10 cellular contexts compared by ENCODE assay signal in genomic region chr17:42130310-42130936, GRCh38. TPM values are rescaled to one million over a fixed set of nuclear protein-coding genes. Genes with fewer than 3 reads are reported as not detected.
DNase-seq lines count a peak whose midpoint lies in the region; ATAC-seq and TF ChIP-seq lines count a peak whose summit lies in the region.
"Had no signal": no experiment of that assay in that cellular context is flagged by ENCODE, and none has a peak within 500 bp of the region (broad histone marks: within the 10 kb centered on the region; RNA-seq: fewer than 3 reads in every experiment).

No MANE protein-coding gene starts in this region.

- intact Hi-C loops in esophagus muscularis mucosa (cut with DNase I) = no loop called here

- H3K4me1 ChIP-seq in esophagus muscularis mucosa = peaks cover 63 to 72% (median 71%) of the 10 kb centered on the region in 4 donors

- H3K36me3 ChIP-seq in esophagus muscularis mucosa = peaks cover 47 to 56% (median 54%) of the 10 kb centered on the region in 4 donors

- H3K4me3 Mint-ChIP-seq in HFFc6 = no peak overlapping the region
- H3K4me3 Mint-ChIP-seq in WTC11 = no peak overlapping the region
- no peak overlapping the region for H3K4me3 Mint-ChIP-seq in stimulated activated memory B cell treated with anti-CD40 and anti-IgM and Interleukin-4, amounts not matched to agents 10 μg/mL and 1 μg/mL and 100 μg/mL, for 72 hours
- H3K4me3 Mint-ChIP-seq in type B pancreatic cell = no peak overlapping the region

- H3K9me3 ChIP-seq in esophagus muscularis mucosa = no peaks in the 10 kb centered on the region

- CTCF ChIA-PET in WTC11 (lab: Charles Lee) = interaction anchor here (0.5 to 2.6 kb wide), 17 partner anchors 8 to 397 kb away, joined by 3 to 16 read pairs (median 4); partner anchors contain the start of genes DHX58, GHDC, HSPB9 and KAT2A

- H3K9me3 Mint-ChIP-seq in HFFc6 (no peaks in the 10 kb centered on the region), WTC11 (no peaks in the 10 kb centered on the region), type B pancreatic cell (no peaks in the 10 kb centered on the region)
- H3K9me3 Mint-ChIP-seq in stimulated activated memory B cell treated with anti-CD40 and anti-IgM and Interleukin-4, amounts not matched to agents 10 μg/mL and 1 μg/mL and 100 μg/mL, for 72 hours = no peaks in the 10 kb centered on the region

- no peak for TF ChIP-seq EP300 in esophagus muscularis mucosa (IDR thresholded peaks at IDR 0.05)

- no peak overlapping the region for H3K4me3 ChIP-seq in esophagus muscularis mucosa

- peak; percentile 70 for ATAC-seq in WTC11
- no peak for ATAC-seq in stimulated activated memory B cell treated with anti-CD40 and anti-IgM and Interleukin-4, amounts not matched to agents 10 μg/mL and 1 μg/mL and 100 μg/mL, for 72 hours

- H3K4me1 Mint-ChIP-seq in HFFc6 (ENCODE audit: low read depth) (peaks cover 47% of the 10 kb centered on the region), WTC11 (peaks cover 23% of the 10 kb centered on the region), type B pancreatic cell (ENCODE audit: unreplicated experiment) (peaks cover 16% of the 10 kb centered on the region)
- H3K4me1 Mint-ChIP-seq in stimulated activated memory B cell treated with anti-CD40 and anti-IgM and Interleukin-4, amounts not matched to agents 10 μg/mL and 1 μg/mL and 100 μg/mL, for 72 hours = peaks cover 41% of the 10 kb centered on the region

- no peak; the same call in 1 of the 2 replicates for TF ChIP-seq CTCF in HFFc6 (IDR thresholded peaks at IDR 0.05)
- TF ChIP-seq CTCF in WTC11 (IDR thresholded peaks at IDR 0.05) = no peak
- no peak for TF ChIP-seq CTCF in esophagus muscularis mucosa (IDR thresholded peaks at IDR 0.05)
- TF ChIP-seq CTCF in type B pancreatic cell (conservative IDR thresholded peaks at IDR 0.05) = no peak

- TF ChIP-seq POLR2A in esophagus muscularis mucosa (IDR thresholded peaks at IDR 0.05; ENCODE audit: low read depth) = no peak

- 92% methylated on average over 14 of the region's 16 CpGs for WGBS in esophagus muscularis mucosa

- DNase-seq in HFFc6 (no peak), WTC11 (ENCODE audit: low spot score) (no peak), esophagus muscularis mucosa (ENCODE audit: extremely low spot score) (no peak), type B pancreatic cell (ENCODE audit: extremely low spot score, unreplicated experiment) (no peak), ecto neural progenitor cell (ENCODE audit: low spot score) (no peak), NK-92 (lab: John Stamatoyannopoulos, UW; ENCODE audit: unreplicated experiment) (no peak)
- DNase-seq: brain microvascular endothelial cell, T-helper 1 cell had no signal

- POLR2A ChIA-PET in WTC11 (lab: Charles Lee) = no interaction called here

- H3K27ac ChIP-seq in esophagus muscularis mucosa (replicated peaks in 1 of 4) = peak overlapping the region; percentile 41 to 68 (median 52)
- H3K27ac ChIP-seq: brain microvascular endothelial cell had no signal

- H3K27ac Mint-ChIP-seq in HFFc6 (peak overlapping the region; percentile 73), WTC11 (peak overlapping the region; percentile 71), type B pancreatic cell (no peak overlapping the region)
- H3K27ac Mint-ChIP-seq in stimulated activated memory B cell treated with anti-CD40 and anti-IgM and Interleukin-4, amounts not matched to agents 10 μg/mL and 1 μg/mL and 100 μg/mL, for 72 hours = peak overlapping the region; percentile 34

- H3K27me3 Mint-ChIP-seq in HFFc6 (ENCODE audit: insufficient read depth) = peaks cover 7% of the 10 kb centered on the region
- no peaks in the 10 kb centered on the region for H3K27me3 Mint-ChIP-seq in WTC11 (ENCODE audit: low read depth)
- no peaks in the 10 kb centered on the region for H3K27me3 Mint-ChIP-seq in stimulated activated memory B cell treated with anti-CD40 and anti-IgM and Interleukin-4, amounts not matched to agents 10 μg/mL and 1 μg/mL and 100 μg/mL, for 72 hours
- no peaks in the 10 kb centered on the region for H3K27me3 Mint-ChIP-seq in type B pancreatic cell

- H3K36me3 Mint-ChIP-seq in HFFc6 (ENCODE audit: low read depth) (peaks cover 30% of the 10 kb centered on the region), WTC11 (peaks cover 38% of the 10 kb centered on the region), type B pancreatic cell (peaks cover 11% of the 10 kb centered on the region)
- H3K36me3 Mint-ChIP-seq in stimulated activated memory B cell treated with anti-CD40 and anti-IgM and Interleukin-4, amounts not matched to agents 10 μg/mL and 1 μg/mL and 100 μg/mL, for 72 hours = peaks cover 63% of the 10 kb centered on the region

- no peaks in the 10 kb centered on the region for H3K27me3 ChIP-seq in esophagus muscularis mucosa
- H3K27me3 ChIP-seq: brain microvascular endothelial cell had no signal

TF ChIP-seq in WTC11, 78 proteins besides CTCF, POLR2A, EP300 and RAD21 (continues in another document):
- TF ChIP-seq ZNF396 (CRISPR knock-in tag; IDR thresholded peaks at IDR 0.05; ENCODE audit: borderline replicate concordance) (no peak), ATF6 (CRISPR knock-in tag; IDR thresholded peaks at IDR 0.05) (no peak), NFE2L1 (CRISPR knock-in tag; IDR thresholded peaks at IDR 0.05) (no peak), TEAD1 (CRISPR knock-in tag; IDR thresholded peaks at IDR 0.05) (no peak), STAT6 (CRISPR knock-in tag; conservative IDR thresholded peaks at IDR 0.05; ENCODE audit: low read depth) (no peak)

RNA-seq across cellular contexts. Expression of gene HSPB9, which starts 7.8 kb away (rescaled TPM):
- total RNA-seq in HFFc6 (2021; fragmentation: NEBNext Ultra II Directional; extraction: Animal tissue kit (Norgen Biotek cat#: 25700)) = not detected
- total RNA-seq in WTC11 (2021) (0.30 to 0.57 TPM (median 0.46 TPM) in 3 replicates), esophagus muscularis mucosa (under 1 TPM in 2 of 4 donors, not detected in 2; 0.26 to 0.42 TPM), type B pancreatic cell (ENCODE audit: low replicate concordance) (0.36 TPM in 1 of 2 replicates, not detected in the other)
- total RNA-seq: osteocyte had no signal

RNA-seq across cellular contexts. Expression of gene KAT2A, which starts 9.3 kb away (rescaled TPM):
- total RNA-seq in HFFc6 (2021; fragmentation: NEBNext Ultra II Directional; extraction: Animal tissue kit (Norgen Biotek cat#: 25700)) = 10 to 100 TPM; 21.5 to 36.2 (median 25.3) TPM
- 44.8 to 54.0 TPM (median 52.7 TPM) in 3 replicates for total RNA-seq in WTC11 (2021)
- 10 to 100 TPM; 13.8 to 31.1 (median 21.8) TPM for total RNA-seq in esophagus muscularis mucosa
- total RNA-seq in type B pancreatic cell (ENCODE audit: low replicate concordance) = 36.0 and 63.5 TPM in 2 replicates

RNA-seq across cellular contexts. Expression of gene DHX58, which starts 17.9 kb away (rescaled TPM):
- total RNA-seq in HFFc6 (2021; fragmentation: NEBNext Ultra II Directional; extraction: Animal tissue kit (Norgen Biotek cat#: 25700)) = 1 to 10 TPM; 4.0 to 5.3 (median 4.2) TPM
- total RNA-seq in WTC11 (2021) (6.3 to 7.6 TPM (median 7.3 TPM) in 3 replicates), esophagus muscularis mucosa (10 to 100 TPM in 3 of 4 donors, 1 to 10 TPM in 1; 9.6 to 11.7 (median 11.3) TPM), type B pancreatic cell (ENCODE audit: low replicate concordance) (0.72 and 1.3 TPM in 2 replicates)

RNA-seq across cellular contexts. Expression of gene RAB5C, which starts 24.4 kb away (rescaled TPM):
- 100 to 1,000 TPM; 184 to 204 (median 193) TPM for total RNA-seq in HFFc6 (2021; fragmentation: NEBNext Ultra II Directional; extraction: Animal tissue kit (Norgen Biotek cat#: 25700))
- total RNA-seq in WTC11 (2021) = 74.3 to 84.8 TPM (median 84.1 TPM) in 3 replicates
- total RNA-seq in esophagus muscularis mucosa = 100 to 1,000 TPM; 102 to 140 (median 128) TPM
- total RNA-seq in type B pancreatic cell (ENCODE audit: low replicate concordance) = 85.6 and 107 TPM in 2 replicates

RNA-seq across cellular contexts. Expression of gene ZNF385C, which starts 32.1 kb away (rescaled TPM):
- total RNA-seq in HFFc6 (2021; fragmentation: NEBNext Ultra II Directional; extraction: Animal tissue kit (Norgen Biotek cat#: 25700)) = not detected
- total RNA-seq in WTC11 (2021) (3.1 to 4.5 TPM (median 3.7 TPM) in 3 replicates), esophagus muscularis mucosa (under 1 TPM in 2 of 4 donors, not detected in 2; 0.39 to 0.42 TPM), type B pancreatic cell (ENCODE audit: low replicate concordance) (1.7 and 3.3 TPM in 2 replicates)
